ENCODE assay signal across 14 cellular contexts in the genomic region with DNA sequence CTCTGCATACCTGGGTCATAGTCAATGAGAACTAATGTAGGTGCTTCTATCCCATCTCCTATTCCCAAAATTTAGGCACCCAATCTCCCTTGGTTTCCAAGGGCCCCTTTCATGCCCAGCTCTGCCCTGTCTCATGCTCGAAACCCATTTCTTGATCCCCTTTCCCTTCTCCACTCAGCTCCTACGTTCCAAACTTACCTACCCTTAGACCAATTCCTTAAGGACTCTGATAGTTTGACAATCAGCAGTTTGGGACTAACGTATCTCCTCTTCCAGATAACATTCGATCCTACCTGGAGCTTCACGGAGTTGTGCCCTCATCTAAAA.
A peak's percentile ranks its signal among the peaks of the same experiment; 100 is the strongest.
DNase-seq lines count a peak whose midpoint lies in the region; ATAC-seq, FAIRE-seq and TF ChIP-seq lines count a peak whose summit lies in the region.
"Had no signal": no experiment of that assay in that cellular context is flagged by ENCODE, and none has a peak within 500 bp of the region (broad histone marks: within the 10 kb centered on the region; RNA-seq: fewer than 3 reads in every experiment).

No MANE protein-coding gene starts in this region.

- H3K4me3 ChIP-seq in A549 (no peak overlapping the region), SJCRH30 (peak overlapping the region; percentile 47), esophagus squamous epithelium (no peak overlapping the region), psoas muscle (peak overlapping the region; percentile 29)

- 0 out of 3 replicates have a peak overlapping the region, but pooled peaks have one; percentile 11 for H3K4me2 ChIP-seq in A549

- no peak overlapping the region for H3K27ac ChIP-seq in A549
- H3K27ac ChIP-seq in SJCRH30: peak overlapping the region; percentile 89
- peak overlapping the region in 3 of 4 donors; percentile 72 to 91 (median 87) for H3K27ac ChIP-seq in esophagus squamous epithelium
- H3K27ac ChIP-seq in psoas muscle: no peak overlapping the region

- H3K36me3 ChIP-seq in SJCRH30 (no peaks in the 10 kb centered on the region), esophagus squamous epithelium (no peaks in the 10 kb centered on the region), psoas muscle (ENCODE audit: insufficient read depth in 1 of 2, low read depth in 1 of 2) (no peaks in the 10 kb centered on the region)

- intact Hi-C loops in esophagus squamous epithelium (cut with DNase I) (no loop called here), psoas muscle (cut with DNase I) (loop anchor here (5.0 kb wide), 2 partner anchors 170 to 265 kb away; partner anchors contain the start of gene PELI1 (in 1 of the 2))

- TF ChIP-seq CTCF in A549 (IDR thresholded peaks at IDR 0.05): no peak; the same call in 2 of the 3 replicates
- no peak for TF ChIP-seq CTCF in esophagus squamous epithelium (IDR thresholded peaks at IDR 0.05)
- TF ChIP-seq CTCF in psoas muscle (IDR thresholded peaks at IDR 0.05): no peak

- TF ChIP-seq RAD21 in A549 (conservative IDR thresholded peaks at IDR 0.05 in 1 of 2, IDR thresholded peaks at IDR 0.05 in 1 of 2): no peak

- TF ChIP-seq POLR2A in A549 (IDR thresholded peaks at IDR 0.05; ENCODE audit: low read length) (no peak), esophagus squamous epithelium (IDR thresholded peaks at IDR 0.05) (no peak)

- POLR2A ChIA-PET in A549 (lab: Yijun Ruan, JAX): no interaction called here

- H3K9me3 ChIP-seq in A549 (no peaks in the 10 kb centered on the region), SJCRH30 (replicated peaks) (no peaks in the 10 kb centered on the region), esophagus squamous epithelium (no peaks in the 10 kb centered on the region), psoas muscle (no peaks in the 10 kb centered on the region)

- 68% methylated on average over 5 of the region's 5 CpGs for WGBS in A549 (ENCODE audit: missing lambda C conversion rate)
- 66 to 75% methylated on average over 5 of the region's 5 CpGs for WGBS in esophagus squamous epithelium, 2 donors
- WGBS in psoas muscle, 3 donors: 46 to 64% (median 59%) methylated on average over 5 of the region's 5 CpGs

- no peak for FAIRE-seq in A549 (lab: Jason Lieb, UNC)
- FAIRE-seq: GM18507, H54 had no signal

- DNase-seq in A549 (ENCODE audit: low read depth in 1 of 2, low spot score in 1 of 2): no peak
- DNase-seq in SJCRH30: no peak
- DNase-seq in esophagus squamous epithelium (lab: John Stamatoyannopoulos, UW): no peak
- DNase-seq in psoas muscle: no peak
- no peak for DNase-seq in germinal center (ENCODE audit: low spot score)
- no peak for DNase-seq in midbrain (lab: John Stamatoyannopoulos, UW)
- DNase-seq: activated CD4-positive, alpha-beta T cell treated with anti-CD3 and anti-CD28 coated beads, Interleukin-2, amount 50 U/mL, for 48 hours; effector CD8-positive, alpha-beta T cell; stimulated activated CD4-positive, alpha-beta T cell treated with anti-CD3 and anti-CD28 coated beads, Interleukin-4, amount 100 ng/mL, for 4 hours; stimulated activated naive B cell treated with anti-CD40 and anti-IgM and Interleukin-4, amounts not matched to agents 10 μg/mL and 1 μg/mL and 100 μg/mL, for 72 hours had no signal

- H3K4me1 ChIP-seq in A549: no peaks in the 10 kb centered on the region
- H3K4me1 ChIP-seq in SJCRH30: peaks cover 21% of the 10 kb centered on the region
- peaks cover 7 to 31% (median 21%) of the 10 kb centered on the region in 3 donors for H3K4me1 ChIP-seq in esophagus squamous epithelium
- peaks cover 9% of the 10 kb centered on the region for H3K4me1 ChIP-seq in psoas muscle

- CTCF ChIA-PET in A549 (lab: Yijun Ruan, JAX): interaction anchor here (1.0 to 12.0 kb wide), 8 partner anchors 10 to 263 kb away, joined by 3 to 126 read pairs (median 8); no protein-coding TSS in a partner anchor

- H3K27me3 ChIP-seq in SJCRH30 (no peaks in the 10 kb centered on the region), esophagus squamous epithelium (no peaks in the 10 kb centered on the region), psoas muscle (ENCODE audit: insufficient read depth in 3 of 3, low read length in 2 of 3) (no peaks in the 10 kb centered on the region)

- TF ChIP-seq EP300 in A549 (IDR thresholded peaks at IDR 0.05): no peak

- peak in 1 of 2 experiments; percentile 20; a peak in 3 of 6 replicates for ATAC-seq in A549
- ATAC-seq in psoas muscle: peak in 1 of 4 donors; percentile 47
- ATAC-seq in GM21576 (IDR thresholded peaks at IDR 0.05; ENCODE audit: unreplicated experiment): no peak
- ATAC-seq in GM18868 (IDR thresholded peaks at IDR 0.05; ENCODE audit: unreplicated experiment): no peak

TF ChIP-seq in A549, 52 proteins besides CTCF, POLR2A, EP300 and RAD21:
- TF ChIP-seq EHF (CRISPR knock-in tag; IDR thresholded peaks at IDR 0.05): no peak
- TF ChIP-seq FOXS1 (CRISPR knock-in tag; IDR thresholded peaks at IDR 0.05): no peak
- TF ChIP-seq, protein P1, sequence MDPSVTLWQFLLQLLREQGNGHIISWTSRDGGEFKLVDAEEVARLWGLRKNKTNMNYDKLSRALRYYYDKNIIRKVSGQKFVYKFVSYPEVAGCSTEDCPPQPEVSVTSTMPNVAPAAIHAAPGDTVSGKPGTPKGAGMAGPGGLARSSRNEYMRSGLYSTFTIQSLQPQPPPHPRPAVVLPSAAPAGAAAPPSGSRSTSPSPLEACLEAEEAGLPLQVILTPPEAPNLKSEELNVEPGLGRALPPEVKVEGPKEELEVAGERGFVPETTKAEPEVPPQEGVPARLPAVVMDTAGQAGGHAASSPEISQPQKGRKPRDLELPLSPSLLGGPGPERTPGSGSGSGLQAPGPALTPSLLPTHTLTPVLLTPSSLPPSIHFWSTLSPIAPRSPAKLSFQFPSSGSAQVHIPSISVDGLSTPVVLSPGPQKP (IDR thresholded peaks at IDR 0.05; ENCODE audit: low read depth, low read length): no peak
- TF ChIP-seq, protein P2, sequence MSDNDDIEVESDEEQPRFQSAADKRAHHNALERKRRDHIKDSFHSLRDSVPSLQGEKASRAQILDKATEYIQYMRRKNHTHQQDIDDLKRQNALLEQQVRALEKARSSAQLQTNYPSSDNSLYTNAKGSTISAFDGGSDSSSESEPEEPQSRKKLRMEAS (IDR thresholded peaks at IDR 0.05): no peak
- no peak for TF ChIP-seq RNF2 (IDR thresholded peaks at IDR 0.05; ENCODE audit: borderline replicate concordance, low read depth)
- TF ChIP-seq FOSB (CRISPR knock-in tag; IDR thresholded peaks at IDR 0.05): no peak
- TF ChIP-seq HOXB13 (CRISPR knock-in tag; IDR thresholded peaks at IDR 0.05; ENCODE audit: low read depth): no peak
- TF ChIP-seq TFCP2L1 (CRISPR knock-in tag; IDR thresholded peaks at IDR 0.05): no peak
- TF ChIP-seq POLR2AphosphoS2 (conservative IDR thresholded peaks at IDR 0.05; ENCODE audit: low read length): no peak
- no peak for TF ChIP-seq CHD2 (IDR thresholded peaks at IDR 0.05; ENCODE audit: low read length, partially characterized antibody)

Comparison
In these comparisons a context has a peak if more than half of its experiments do, and no peak if none do; other contexts are left out.
1. H3K27ac ChIP-seq: peak in SJCRH30 (single experiment) and esophagus squamous epithelium (3 of 4); none in A549 (0 of 2) and psoas muscle (single experiment).
2. H3K4me3 ChIP-seq: peak in SJCRH30 (single experiment) and psoas muscle (single experiment); none in A549 (single experiment) and esophagus squamous epithelium (0 of 4).